8 cellular contexts compared by ENCODE assay signal in the genomic region with DNA sequence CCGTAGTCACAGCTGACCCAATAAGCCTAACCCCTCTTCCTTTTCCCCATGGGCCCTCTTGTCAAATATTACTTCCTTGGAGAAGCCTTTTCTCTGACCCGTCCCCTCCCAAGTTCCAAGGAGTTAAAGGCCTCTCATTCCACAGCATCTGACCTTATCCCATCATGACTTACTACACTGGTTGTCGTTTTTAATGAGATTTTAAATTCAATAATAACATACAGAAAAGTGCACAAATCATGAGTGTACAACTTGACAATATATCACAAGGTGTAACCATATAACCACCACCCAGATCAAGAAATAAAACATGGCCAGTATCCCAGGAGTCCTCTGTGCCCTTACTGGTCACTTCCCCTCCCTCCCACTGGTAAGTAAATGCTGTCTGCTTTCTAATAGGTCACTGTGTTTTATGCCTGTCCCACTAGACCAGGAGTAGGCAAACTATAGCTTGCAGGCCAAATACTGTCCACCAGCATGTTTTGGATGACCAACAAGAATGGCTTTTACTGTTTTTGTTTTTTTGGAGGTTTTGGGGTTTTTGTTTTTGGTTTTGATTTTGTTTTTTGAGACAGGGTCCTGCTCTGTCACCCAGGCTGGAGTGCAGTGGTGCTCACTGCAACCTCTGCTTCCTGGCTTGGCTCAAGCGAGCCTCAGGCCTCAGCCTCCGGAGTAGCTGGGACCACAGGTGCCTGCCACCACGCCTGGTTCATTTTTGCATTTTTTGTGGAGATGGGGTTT. TPM values are rescaled to one million over a fixed set of nuclear protein-coding genes. Genes with fewer than 3 reads are reported as not detected.
A peak's percentile ranks its signal among the peaks of the same experiment; 100 is the strongest.
DNase-seq lines count a peak whose midpoint lies in the region; ATAC-seq, FAIRE-seq and TF ChIP-seq lines count a peak whose summit lies in the region.

No MANE protein-coding gene starts in this region.

- intact Hi-C loops in HepG2 (cut with micrococcal nuclease; ENCODE audit: unreplicated experiment) (no loop called here), upper lobe of right lung (cut with DNase I) (no loop called here)

- WGBS in HepG2 (ENCODE audit: low lambda C conversion rate) = 55% methylated on average over 6 of the region's 6 CpGs

- no peaks in the 10 kb centered on the region for H3K27me3 ChIP-seq in CD4-positive, CD25-positive, alpha-beta regulatory T cell (ENCODE audit: control insufficient read depth, insufficient read depth, low read length)
- H3K27me3 ChIP-seq in HepG2 (ENCODE audit: control insufficient read depth in 1 of 2, insufficient read depth in 2 of 2, low read length in 2 of 2) (peaks cover 0 to 15% of the 10 kb centered on the region in 2 experiments; a peak in 4 of 5 replicates), upper lobe of right lung (no peaks in the 10 kb centered on the region)

- CTCF ChIA-PET in HepG2 (lab: Yijun Ruan, JAX; ENCODE audit: low intra/inter-chr PET ratio, low total read pairs) = no interaction called here

- TF ChIP-seq CTCF in HepG2 (CRISPR knock-in tag; IDR thresholded peaks at IDR 0.05) = no peak
- TF ChIP-seq CTCF in upper lobe of right lung (IDR thresholded peaks at IDR 0.05) = no peak

- no peak for ATAC-seq in CD4-positive, CD25-positive, alpha-beta regulatory T cell (ENCODE audit: low read depth in 2 of 2)
- ATAC-seq in activated naive CD8-positive, alpha-beta T cell treated with anti-CD3 and anti-CD28 coated beads, Interleukin-2, amount 50 U/mL, for 24 hours = no peak
- ATAC-seq in HepG2 (0 out of 3 replicates have a peak, but pooled peaks have one; percentile 4), upper lobe of right lung (no peak), HG03097 (IDR thresholded peaks at IDR 0.05; ENCODE audit: low FRiP score, unreplicated experiment) (no peak), GM19351 (IDR thresholded peaks at IDR 0.05; ENCODE audit: unreplicated experiment) (no peak)

- no peaks in the 10 kb centered on the region for H3K36me3 ChIP-seq in CD4-positive, CD25-positive, alpha-beta regulatory T cell (ENCODE audit: control insufficient read depth, insufficient read depth, low read length)
- peaks cover 0 to 1% of the 10 kb centered on the region in 2 experiments; a peak in 1 of 5 replicates for H3K36me3 ChIP-seq in HepG2 (replicated peaks in 1 of 2; ENCODE audit: control insufficient read depth in 1 of 2, insufficient read depth in 2 of 2, low read length in 2 of 2)
- H3K36me3 ChIP-seq in upper lobe of right lung = no peaks in the 10 kb centered on the region

- H3K9me3 ChIP-seq in CD4-positive, CD25-positive, alpha-beta regulatory T cell (ENCODE audit: control insufficient read depth in 2 of 2, low read length in 2 of 2) = no peaks in the 10 kb centered on the region
- H3K9me3 ChIP-seq in HepG2 (ENCODE audit: low read length) (no peaks in the 10 kb centered on the region), upper lobe of right lung (no peaks in the 10 kb centered on the region)

- H3K9ac ChIP-seq in HepG2 (ENCODE audit: insufficient read depth, low read depth, low read length) = peak overlapping the region; percentile 72

- no peak for TF ChIP-seq RAD21 in HepG2 (CRISPR knock-in tag; IDR thresholded peaks at IDR 0.05)

- no peaks in the 10 kb centered on the region for H4K20me1 ChIP-seq in HepG2 (ENCODE audit: insufficient read depth, low read length)

- no peak for TF ChIP-seq EP300 in HepG2 (IDR thresholded peaks at IDR 0.05; ENCODE audit: low read depth in 2 of 2, low read length in 2 of 2)
- TF ChIP-seq EP300 in HepG2 (CRISPR knock-in tag; IDR thresholded peaks at IDR 0.05; ENCODE audit: borderline replicate concordance) = no peak

- H3K27me3 Mint-ChIP-seq in CD4-positive, CD25-positive, alpha-beta regulatory T cell = peaks cover 10% of the 10 kb centered on the region
- H3K27me3 Mint-ChIP-seq in IgD-negative memory B cell = no peaks in the 10 kb centered on the region
- peaks cover 3% of the 10 kb centered on the region for H3K27me3 Mint-ChIP-seq in activated naive CD8-positive, alpha-beta T cell treated with anti-CD3 and anti-CD28 coated beads, Interleukin-2, amount 50 U/mL, for 24 hours

- in situ Hi-C loops in HepG2 (cut with HindIII; ENCODE audit: extremely low pct_ligation_motif_present, low pct_unique_long_range_greater_than_20kb) = no loop called here

- H3K4me3 Mint-ChIP-seq in CD4-positive, CD25-positive, alpha-beta regulatory T cell = peak overlapping the region; percentile 90 to 99 (median 97)
- peak overlapping the region; percentile 88 to 98 (median 96) for H3K4me3 Mint-ChIP-seq in IgD-negative memory B cell
- H3K4me3 Mint-ChIP-seq in activated naive CD8-positive, alpha-beta T cell treated with anti-CD3 and anti-CD28 coated beads, Interleukin-2, amount 50 U/mL, for 24 hours = peak overlapping the region; percentile 97

- no peak overlapping the region for H2AFZ ChIP-seq in HepG2 (ENCODE audit: low read length)

- peak overlapping the region; percentile 85 for H3K4me2 ChIP-seq in HepG2 (ENCODE audit: low read depth, low read length)

- no peaks in the 10 kb centered on the region for H3K9me3 Mint-ChIP-seq in CD4-positive, CD25-positive, alpha-beta regulatory T cell
- H3K9me3 Mint-ChIP-seq in IgD-negative memory B cell = no peaks in the 10 kb centered on the region
- H3K9me3 Mint-ChIP-seq in activated naive CD8-positive, alpha-beta T cell treated with anti-CD3 and anti-CD28 coated beads, Interleukin-2, amount 50 U/mL, for 24 hours = no peaks in the 10 kb centered on the region

- peak overlapping the region; percentile 97 to 99 (median 98) for H3K27ac Mint-ChIP-seq in CD4-positive, CD25-positive, alpha-beta regulatory T cell
- peak overlapping the region; percentile 90 to 99 (median 98) for H3K27ac Mint-ChIP-seq in IgD-negative memory B cell
- H3K27ac Mint-ChIP-seq in activated naive CD8-positive, alpha-beta T cell treated with anti-CD3 and anti-CD28 coated beads, Interleukin-2, amount 50 U/mL, for 24 hours = peak overlapping the region; percentile 87

- peaks cover 4 to 30% (median 18%) of the 10 kb centered on the region in 4 donors for H3K4me1 Mint-ChIP-seq in CD4-positive, CD25-positive, alpha-beta regulatory T cell
- peaks cover 0 to 20% (median 10%) of the 10 kb centered on the region in 3 donors for H3K4me1 Mint-ChIP-seq in IgD-negative memory B cell
- peaks cover 21% of the 10 kb centered on the region for H3K4me1 Mint-ChIP-seq in activated naive CD8-positive, alpha-beta T cell treated with anti-CD3 and anti-CD28 coated beads, Interleukin-2, amount 50 U/mL, for 24 hours

- TF ChIP-seq POLR2A in HepG2 (IDR thresholded peaks at IDR 0.05; ENCODE audit: insufficient read depth in 1 of 2, low read depth in 2 of 2, low read length in 2 of 2) = no peak

- peak; percentile 84 for FAIRE-seq in HepG2 (lab: Jason Lieb, UNC)

- peak overlapping the region; percentile 84 for H3K4me3 ChIP-seq in CD4-positive, CD25-positive, alpha-beta regulatory T cell (ENCODE audit: low read depth, low read length)
- H3K4me3 ChIP-seq in HepG2 (replicated peaks in 1 of 3; ENCODE audit: insufficient read depth in 1 of 3, low read depth in 2 of 3, low read length in 3 of 3) (peak overlapping the region; percentile 70 to 85 (median 79)), upper lobe of right lung (peak overlapping the region; percentile 64)

- H3K4me1 ChIP-seq in CD4-positive, CD25-positive, alpha-beta regulatory T cell (ENCODE audit: control insufficient read depth, insufficient read depth, low read length, poor library complexity, severe bottlenecking) = peaks cover 24% of the 10 kb centered on the region
- H3K4me1 ChIP-seq in HepG2 (ENCODE audit: insufficient read depth, low read length) (peaks cover 83% of the 10 kb centered on the region), upper lobe of right lung (peaks cover 15% of the 10 kb centered on the region)

- peak overlapping the region; percentile 92 for H3K27ac ChIP-seq in CD4-positive, CD25-positive, alpha-beta regulatory T cell (ENCODE audit: insufficient read depth, low read length, poor library complexity, severe bottlenecking)
- H3K27ac ChIP-seq in HepG2 (ENCODE audit: extremely low read length, insufficient read depth, low read length) = peak overlapping the region; percentile 70
- peak overlapping the region; percentile 92 for H3K27ac ChIP-seq in upper lobe of right lung

- H3K79me2 ChIP-seq in HepG2 (ENCODE audit: insufficient read depth, low read length) = peaks cover 11% of the 10 kb centered on the region

- H3K36me3 Mint-ChIP-seq in CD4-positive, CD25-positive, alpha-beta regulatory T cell = no peaks in the 10 kb centered on the region
- H3K36me3 Mint-ChIP-seq in IgD-negative memory B cell = no peaks in the 10 kb centered on the region
- no peaks in the 10 kb centered on the region for H3K36me3 Mint-ChIP-seq in activated naive CD8-positive, alpha-beta T cell treated with anti-CD3 and anti-CD28 coated beads, Interleukin-2, amount 50 U/mL, for 24 hours (ENCODE audit: low read depth)

- DNase-seq in CD4-positive, CD25-positive, alpha-beta regulatory T cell = peak in 2 of 3 donors; percentile 5 to 17
- no peak for DNase-seq in activated naive CD8-positive, alpha-beta T cell treated with anti-CD3 and anti-CD28 coated beads, Interleukin-2, amount 50 U/mL, for 24 hours
- peak; percentile 54 for DNase-seq in HepG2 (ENCODE audit: low spot score)
- no peak for DNase-seq in upper lobe of right lung
- DNase-seq in activated gamma-delta T cell (lab: John Stamatoyannopoulos, UW) = no peak

- POLR2A ChIA-PET in HepG2 (lab: Yijun Ruan, JAX) = interaction anchor here (0.8 to 3.2 kb wide), 26 partner anchors 8 to 520 kb away, joined by 3 to 60 read pairs (median 8); a partner anchor contains a TSS

- BruUV-seq in HepG2 (replicated peaks; lab: Mats Ljungman, UMichigan) = TSS peak; percentile 100

RNA-seq across cellular contexts. Expression of a gene that starts 1.2 kb away (rescaled TPM):
- 7.8 TPM for total RNA-seq in CD4-positive, CD25-positive, alpha-beta regulatory T cell
- 10 to 100 TPM in 2 of 4 donors, 1 to 10 TPM in 2; 5.4 to 15.7 (median 10.5) TPM for polyA plus RNA-seq in CD4-positive, CD25-positive, alpha-beta regulatory T cell
- polyA plus RNA-seq in IgD-negative memory B cell (5.9 TPM), HepG2 (2011; rRNA removed) (23.4 and 27.7 TPM in 2 replicates)
- total RNA-seq in HepG2 (2016; rRNA removed; fragmentation: Illumina TruSeq; extraction: Trizol) (99.0 and 116 TPM in 2 replicates), upper lobe of right lung (11.2 TPM)
- 17.2 and 18.6 TPM in 2 replicates for total RNA-seq in HepG2 (2016; cell fraction: cytosol; rRNA removed; fragmentation: Illumina TruSeq; extraction: Trizol; ENCODE audit: low read depth)
- 96.0 and 122 TPM in 2 replicates for total RNA-seq in HepG2 (2016; cell fraction: insoluble cytoplasmic fraction; rRNA removed; fragmentation: Illumina TruSeq; extraction: Trizol)
- total RNA-seq in HepG2 (2016; cell fraction: membrane; rRNA removed; fragmentation: Illumina TruSeq; extraction: Trizol) = 33.1 and 34.8 TPM in 2 replicates
- total RNA-seq in HepG2 (2016; cell fraction: nucleus; rRNA removed; fragmentation: Illumina TruSeq; extraction: Trizol) = 59.6 and 66.9 TPM in 2 replicates
- 25.9 and 36.5 TPM in 2 replicates for polyA plus RNA-seq in HepG2 (2011; cell fraction: cytosol; rRNA removed)
- polyA plus RNA-seq in HepG2 (2011; cell fraction: nucleus; rRNA removed) = 50.2 and 50.3 TPM in 2 replicates
- polyA plus RNA-seq in HepG2 (2012) = 12.3 and 15.3 TPM in 2 replicates
- polyA plus RNA-seq in HepG2 (2016; cell fraction: cytosol; fragmentation: Illumina TruSeq; extraction: Trizol; ENCODE audit: low read depth) = 13.6 and 16.1 TPM in 2 replicates
- 83.4 and 93.7 TPM in 2 replicates for polyA plus RNA-seq in HepG2 (2016; cell fraction: insoluble cytoplasmic fraction; fragmentation: Illumina TruSeq; extraction: Trizol; ENCODE audit: low read depth)
- 21.8 and 25.0 TPM in 2 replicates for polyA plus RNA-seq in HepG2 (2016; cell fraction: membrane; fragmentation: Illumina TruSeq; extraction: Trizol; ENCODE audit: low read depth)
- polyA plus RNA-seq in HepG2 (2016; cell fraction: nucleus; fragmentation: Illumina TruSeq; extraction: Trizol; ENCODE audit: insufficient read depth, low read depth) = 111 and 113 TPM in 2 replicates
- 11.0 and 40.8 TPM in 2 replicates for polyA minus RNA-seq in HepG2 (2011; rRNA and poly(A)+ RNA removed; ENCODE audit: low replicate concordance)
- 14.0 and 15.4 TPM in 2 replicates for polyA minus RNA-seq in HepG2 (2011; cell fraction: cytosol; rRNA and poly(A)+ RNA removed)
- 10.0 and 10.6 TPM in 2 replicates for polyA minus RNA-seq in HepG2 (2011; cell fraction: nucleus; rRNA and poly(A)+ RNA removed)

RNA-seq across cellular contexts. Expression of a gene that starts 14.4 kb away (rescaled TPM):
- total RNA-seq in CD4-positive, CD25-positive, alpha-beta regulatory T cell = not detected
- polyA plus RNA-seq in CD4-positive, CD25-positive, alpha-beta regulatory T cell = not detected
- not detected for polyA plus RNA-seq in IgD-negative memory B cell
- total RNA-seq in HepG2 (2016; rRNA removed; fragmentation: Illumina TruSeq; extraction: Trizol) = 0.11 TPM in 1 of 2 replicates, not detected in the other
- not detected in 2 replicates for total RNA-seq in HepG2 (2016; cell fraction: cytosol; rRNA removed; fragmentation: Illumina TruSeq; extraction: Trizol; ENCODE audit: low read depth)
- 0.15 TPM in 1 of 2 replicates, not detected in the other for total RNA-seq in HepG2 (2016; cell fraction: insoluble cytoplasmic fraction; rRNA removed; fragmentation: Illumina TruSeq; extraction: Trizol)
- not detected in 2 replicates for total RNA-seq in HepG2 (2016; cell fraction: membrane; rRNA removed; fragmentation: Illumina TruSeq; extraction: Trizol)
- 0.28 and 0.44 TPM in 2 replicates for total RNA-seq in HepG2 (2016; cell fraction: nucleus; rRNA removed; fragmentation: Illumina TruSeq; extraction: Trizol)
- polyA plus RNA-seq in HepG2 (2011; rRNA removed) = 0.03 and 0.07 TPM in 2 replicates
- polyA plus RNA-seq in HepG2 (2011; cell fraction: cytosol; rRNA removed) = 0.01 TPM in 2 replicates
- 0.17 and 0.29 TPM in 2 replicates for polyA plus RNA-seq in HepG2 (2011; cell fraction: nucleus; rRNA removed)
- 0.03 and 0.08 TPM in 2 replicates for polyA plus RNA-seq in HepG2 (2012)
- not detected in 2 replicates for polyA plus RNA-seq in HepG2 (2016; cell fraction: cytosol; fragmentation: Illumina TruSeq; extraction: Trizol; ENCODE audit: low read depth)
- not detected in 2 replicates for polyA plus RNA-seq in HepG2 (2016; cell fraction: insoluble cytoplasmic fraction; fragmentation: Illumina TruSeq; extraction: Trizol; ENCODE audit: low read depth)
- polyA plus RNA-seq in HepG2 (2016; cell fraction: membrane; fragmentation: Illumina TruSeq; extraction: Trizol; ENCODE audit: low read depth) = not detected in 2 replicates
- polyA plus RNA-seq in HepG2 (2016; cell fraction: nucleus; fragmentation: Illumina TruSeq; extraction: Trizol; ENCODE audit: insufficient read depth, low read depth) = 0.15 and 0.44 TPM in 2 replicates
- 0.14 TPM in 1 of 2 replicates, not detected in the other for polyA minus RNA-seq in HepG2 (2011; rRNA and poly(A)+ RNA removed; ENCODE audit: low replicate concordance)
- polyA minus RNA-seq in HepG2 (2011; cell fraction: cytosol; rRNA and poly(A)+ RNA removed) = not detected in 2 replicates
- 0.52 TPM in 1 of 2 replicates, not detected in the other for polyA minus RNA-seq in HepG2 (2011; cell fraction: nucleus; rRNA and poly(A)+ RNA removed)
- total RNA-seq in upper lobe of right lung = not detected

RNA-seq across cellular contexts. Expression of a gene that starts 19.4 kb away (rescaled TPM):
- total RNA-seq in CD4-positive, CD25-positive, alpha-beta regulatory T cell = not detected
- polyA plus RNA-seq in CD4-positive, CD25-positive, alpha-beta regulatory T cell = not detected
- not detected for polyA plus RNA-seq in IgD-negative memory B cell
- 0.11 TPM in 1 of 2 replicates, not detected in the other for total RNA-seq in HepG2 (2016; rRNA removed; fragmentation: Illumina TruSeq; extraction: Trizol)
- total RNA-seq in HepG2 (2016; cell fraction: cytosol; rRNA removed; fragmentation: Illumina TruSeq; extraction: Trizol; ENCODE audit: low read depth) = 0.09 TPM in 1 of 2 replicates, not detected in the other
- 0.11 TPM in 1 of 2 replicates, not detected in the other for total RNA-seq in HepG2 (2016; cell fraction: insoluble cytoplasmic fraction; rRNA removed; fragmentation: Illumina TruSeq; extraction: Trizol)
- not detected in 2 replicates for total RNA-seq in HepG2 (2016; cell fraction: membrane; rRNA removed; fragmentation: Illumina TruSeq; extraction: Trizol)
- total RNA-seq in HepG2 (2016; cell fraction: nucleus; rRNA removed; fragmentation: Illumina TruSeq; extraction: Trizol) = 0.28 TPM in 1 of 2 replicates, not detected in the other
- polyA plus RNA-seq in HepG2 (2011; rRNA removed) = 0.11 and 0.20 TPM in 2 replicates
- polyA plus RNA-seq in HepG2 (2011; cell fraction: cytosol; rRNA removed) = 0.14 and 0.15 TPM in 2 replicates
- 0.47 and 1.1 TPM in 2 replicates for polyA plus RNA-seq in HepG2 (2011; cell fraction: nucleus; rRNA removed)
- polyA plus RNA-seq in HepG2 (2012) = not detected in 2 replicates
- polyA plus RNA-seq in HepG2 (2016; cell fraction: cytosol; fragmentation: Illumina TruSeq; extraction: Trizol; ENCODE audit: low read depth) = 0.18 TPM in 1 of 2 replicates, not detected in the other
- polyA plus RNA-seq in HepG2 (2016; cell fraction: insoluble cytoplasmic fraction; fragmentation: Illumina TruSeq; extraction: Trizol; ENCODE audit: low read depth) = 0.10 TPM in 1 of 2 replicates, not detected in the other
- polyA plus RNA-seq in HepG2 (2016; cell fraction: membrane; fragmentation: Illumina TruSeq; extraction: Trizol; ENCODE audit: low read depth) = not detected in 2 replicates
- not detected in 2 replicates for polyA plus RNA-seq in HepG2 (2016; cell fraction: nucleus; fragmentation: Illumina TruSeq; extraction: Trizol; ENCODE audit: insufficient read depth, low read depth)
- 0.32 TPM in 1 of 2 replicates, not detected in the other for polyA minus RNA-seq in HepG2 (2011; rRNA and poly(A)+ RNA removed; ENCODE audit: low replicate concordance)
- polyA minus RNA-seq in HepG2 (2011; cell fraction: cytosol; rRNA and poly(A)+ RNA removed) = not detected in 2 replicates
- not detected in 2 replicates for polyA minus RNA-seq in HepG2 (2011; cell fraction: nucleus; rRNA and poly(A)+ RNA removed)
- not detected for total RNA-seq in upper lobe of right lung

RNA-seq across cellular contexts. Expression of a gene that starts 49.0 kb away (rescaled TPM):
- total RNA-seq in CD4-positive, CD25-positive, alpha-beta regulatory T cell = not detected
- not detected for polyA plus RNA-seq in CD4-positive, CD25-positive, alpha-beta regulatory T cell
- polyA plus RNA-seq in IgD-negative memory B cell (not detected), HepG2 (2011; rRNA removed) (not detected in 2 replicates)
- total RNA-seq in HepG2 (2016; rRNA removed; fragmentation: Illumina TruSeq; extraction: Trizol) (0.04 TPM in 1 of 2 replicates, not detected in the other), upper lobe of right lung (not detected)
- not detected in 2 replicates for total RNA-seq in HepG2 (2016; cell fraction: cytosol; rRNA removed; fragmentation: Illumina TruSeq; extraction: Trizol; ENCODE audit: low read depth)
- total RNA-seq in HepG2 (2016; cell fraction: insoluble cytoplasmic fraction; rRNA removed; fragmentation: Illumina TruSeq; extraction: Trizol) = not detected in 2 replicates
- total RNA-seq in HepG2 (2016; cell fraction: membrane; rRNA removed; fragmentation: Illumina TruSeq; extraction: Trizol) = not detected in 2 replicates
- total RNA-seq in HepG2 (2016; cell fraction: nucleus; rRNA removed; fragmentation: Illumina TruSeq; extraction: Trizol) = not detected in 2 replicates
- polyA plus RNA-seq in HepG2 (2011; cell fraction: cytosol; rRNA removed) = 0.01 TPM in 1 of 2 replicates, not detected in the other
- 0.03 and 0.08 TPM in 2 replicates for polyA plus RNA-seq in HepG2 (2011; cell fraction: nucleus; rRNA removed)
- polyA plus RNA-seq in HepG2 (2012) = not detected in 2 replicates
- not detected in 2 replicates for polyA plus RNA-seq in HepG2 (2016; cell fraction: cytosol; fragmentation: Illumina TruSeq; extraction: Trizol; ENCODE audit: low read depth)
- not detected in 2 replicates for polyA plus RNA-seq in HepG2 (2016; cell fraction: insoluble cytoplasmic fraction; fragmentation: Illumina TruSeq; extraction: Trizol; ENCODE audit: low read depth)
- polyA plus RNA-seq in HepG2 (2016; cell fraction: membrane; fragmentation: Illumina TruSeq; extraction: Trizol; ENCODE audit: low read depth) = not detected in 2 replicates
- polyA plus RNA-seq in HepG2 (2016; cell fraction: nucleus; fragmentation: Illumina TruSeq; extraction: Trizol; ENCODE audit: insufficient read depth, low read depth) = not detected in 2 replicates
- 0.05 TPM in 1 of 2 replicates, not detected in the other for polyA minus RNA-seq in HepG2 (2011; rRNA and poly(A)+ RNA removed; ENCODE audit: low replicate concordance)
- not detected in 2 replicates for polyA minus RNA-seq in HepG2 (2011; cell fraction: cytosol; rRNA and poly(A)+ RNA removed)
- polyA minus RNA-seq in HepG2 (2011; cell fraction: nucleus; rRNA and poly(A)+ RNA removed) = 0.12 and 0.13 TPM in 2 replicates

RNA-seq across cellular contexts. Expression of a gene that starts 50.0 kb away (rescaled TPM):
- total RNA-seq in CD4-positive, CD25-positive, alpha-beta regulatory T cell = not detected
- not detected for polyA plus RNA-seq in CD4-positive, CD25-positive, alpha-beta regulatory T cell
- polyA plus RNA-seq in IgD-negative memory B cell = not detected
- total RNA-seq in HepG2 (2016; rRNA removed; fragmentation: Illumina TruSeq; extraction: Trizol) = not detected in 2 replicates
- not detected in 2 replicates for total RNA-seq in HepG2 (2016; cell fraction: cytosol; rRNA removed; fragmentation: Illumina TruSeq; extraction: Trizol; ENCODE audit: low read depth)
- total RNA-seq in HepG2 (2016; cell fraction: insoluble cytoplasmic fraction; rRNA removed; fragmentation: Illumina TruSeq; extraction: Trizol) = not detected in 2 replicates
- total RNA-seq in HepG2 (2016; cell fraction: membrane; rRNA removed; fragmentation: Illumina TruSeq; extraction: Trizol) = not detected in 2 replicates
- not detected in 2 replicates for total RNA-seq in HepG2 (2016; cell fraction: nucleus; rRNA removed; fragmentation: Illumina TruSeq; extraction: Trizol)
- not detected in 2 replicates for polyA plus RNA-seq in HepG2 (2011; rRNA removed)
- not detected in 2 replicates for polyA plus RNA-seq in HepG2 (2011; cell fraction: cytosol; rRNA removed)
- 0.06 TPM in 1 of 2 replicates, not detected in the other for polyA plus RNA-seq in HepG2 (2011; cell fraction: nucleus; rRNA removed)
- not detected in 2 replicates for polyA plus RNA-seq in HepG2 (2012)
- polyA plus RNA-seq in HepG2 (2016; cell fraction: cytosol; fragmentation: Illumina TruSeq; extraction: Trizol; ENCODE audit: low read depth) = not detected in 2 replicates
- polyA plus RNA-seq in HepG2 (2016; cell fraction: insoluble cytoplasmic fraction; fragmentation: Illumina TruSeq; extraction: Trizol; ENCODE audit: low read depth) = not detected in 2 replicates
- polyA plus RNA-seq in HepG2 (2016; cell fraction: membrane; fragmentation: Illumina TruSeq; extraction: Trizol; ENCODE audit: low read depth) = not detected in 2 replicates
- polyA plus RNA-seq in HepG2 (2016; cell fraction: nucleus; fragmentation: Illumina TruSeq; extraction: Trizol; ENCODE audit: insufficient read depth, low read depth) = not detected in 2 replicates
- not detected in 2 replicates for polyA minus RNA-seq in HepG2 (2011; rRNA and poly(A)+ RNA removed; ENCODE audit: low replicate concordance)
- not detected in 2 replicates for polyA minus RNA-seq in HepG2 (2011; cell fraction: cytosol; rRNA and poly(A)+ RNA removed)
- not detected in 2 replicates for polyA minus RNA-seq in HepG2 (2011; cell fraction: nucleus; rRNA and poly(A)+ RNA removed)
- total RNA-seq in upper lobe of right lung = not detected

Comparison
In these comparisons a context has a peak if more than half of its experiments do, and no peak if none do; other contexts are left out.
1. DNase-seq: peak in CD4-positive, CD25-positive, alpha-beta regulatory T cell (2 of 3) and HepG2 (single experiment); none in activated naive CD8-positive, alpha-beta T cell treated with anti-CD3 and anti-CD28 coated beads, Interleukin-2, amount 50 U/mL, for 24 hours (single experiment), upper lobe of right lung (single experiment) and activated gamma-delta T cell (single experiment).
2. Peak in every context shown above with its lines, with median percentiles within 50 percentile points of each other: H3K27ac ChIP-seq, H3K4me3 ChIP-seq, H3K27ac Mint-ChIP-seq and H3K4me3 Mint-ChIP-seq.